In the genomic region with DNA sequence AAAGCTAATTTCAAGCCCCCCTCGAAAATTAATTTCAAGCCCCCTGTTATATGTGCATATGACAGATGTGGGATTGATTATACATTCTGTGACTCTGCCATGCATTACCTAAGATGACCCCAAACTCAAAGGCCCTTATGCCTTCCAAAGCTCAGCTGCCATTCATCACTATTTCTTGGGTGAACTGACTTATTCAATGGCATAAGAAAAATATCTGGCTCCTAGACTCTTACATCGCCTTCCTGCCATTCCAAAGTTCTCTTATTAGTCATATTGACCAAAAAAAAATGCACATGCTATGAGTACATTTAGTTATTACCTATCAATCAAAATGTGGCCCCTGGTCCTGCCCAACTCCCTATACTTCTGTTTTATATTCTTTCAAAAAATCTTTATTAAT, we compare ENCODE assay signal across 21 cellular contexts.
"Had no signal": no experiment of that assay in that cellular context is flagged by ENCODE, and none has a peak within 500 bp of the region (broad histone marks: within the 10 kb centered on the region; RNA-seq: fewer than 3 reads in every experiment).

No MANE protein-coding gene starts in this region.

- H3K4me3 ChIP-seq: esophagus muscularis mucosa, left lung, lower lobe of right lung, mucosa of descending colon, right lobe of liver, transverse colon had no signal

- H3K4me1 ChIP-seq: left lung, lower lobe of right lung, right lobe of liver, transverse colon had no signal

- H3K9me3 ChIP-seq: esophagus muscularis mucosa, left lung, lower lobe of right lung, mucosa of descending colon, right lobe of liver, transverse colon had no signal

- DNase-seq: activated CD4-positive, alpha-beta memory T cell treated with anti-CD3 and anti-CD28 coated beads for 36 hours; activated CD4-positive, alpha-beta T cell treated with anti-CD3 and anti-CD28 coated beads for 48 hours; activated CD8-positive, alpha-beta memory T cell treated with anti-CD3 and anti-CD28 coated beads, Interleukin-2, amount 50 U/mL, for 48 hours; activated gamma-delta T cell treated with Interleukin-2 at 50 U/mL for 16 hours; activated naive CD4-positive, alpha-beta T cell treated with anti-CD3 and anti-CD28 coated beads, Interleukin-2, amount 50 U/mL, for 16 hours; activated T-cell treated with anti-CD3 and anti-CD28 coated beads, Interleukin-2, amount 50 U/mL, for 4 hours; amniotic stem cell; endodermal cell; foreskin melanocyte; left lung; lower lobe of right lung; mucosa of descending colon; right lobe of liver; stimulated activated CD4-positive, alpha-beta T cell treated with anti-CD3 and anti-CD28 coated beads, Interleukin-2, amount 100 ng/mL, for 48 hours; stimulated activated naive CD4-positive, alpha-beta T cell treated with Interleukin-2 at 50 U/mL for 16 hours; transverse colon; WERI-Rb-1 had no signal

- H3K27ac ChIP-seq: esophagus muscularis mucosa, left lung, lower lobe of right lung, right lobe of liver, transverse colon, WERI-Rb-1 had no signal

- H3K27me3 ChIP-seq: esophagus muscularis mucosa, left lung, right lobe of liver, transverse colon had no signal

- H3K36me3 ChIP-seq: esophagus muscularis mucosa, left lung, lower lobe of right lung, right lobe of liver, transverse colon, WERI-Rb-1 had no signal

- ATAC-seq: activated CD4-positive, CD25-positive, alpha-beta regulatory T cell treated with anti-CD3 and anti-CD28 coated beads, Interleukin-2, amount 50 U/mL, for 24 hours; activated T-cell treated with anti-CD3 and anti-CD28 coated beads, Interleukin-2, amount 50 U/mL, for 4 hours; activated T-helper 17 cell treated with anti-CD3 and anti-CD28 coated beads, Interleukin-2, amount 50 U/mL, for 72 hours; left lung; lower lobe of right lung; mucosa of descending colon; natural killer cell treated with Interleukin-12 subunit alpha and Interleukin-12 subunit beta and Interleukin-15 and Interleukin-18, amount 100 ng/mL, for 72 hours; right lobe of liver had no signal
